In genomic region chr2:9973691-9974090, GRCh38 we compare ENCODE assay signal across 1 cellular context.
TF ChIP-seq lines count a peak whose summit lies in the region.

No MANE protein-coding gene starts in this region.

TF ChIP-seq in IMR-90, 13 proteins besides CTCF, POLR2A, EP300 and RAD21 (continued from another document):
- TF ChIP-seq, protein P1, sequence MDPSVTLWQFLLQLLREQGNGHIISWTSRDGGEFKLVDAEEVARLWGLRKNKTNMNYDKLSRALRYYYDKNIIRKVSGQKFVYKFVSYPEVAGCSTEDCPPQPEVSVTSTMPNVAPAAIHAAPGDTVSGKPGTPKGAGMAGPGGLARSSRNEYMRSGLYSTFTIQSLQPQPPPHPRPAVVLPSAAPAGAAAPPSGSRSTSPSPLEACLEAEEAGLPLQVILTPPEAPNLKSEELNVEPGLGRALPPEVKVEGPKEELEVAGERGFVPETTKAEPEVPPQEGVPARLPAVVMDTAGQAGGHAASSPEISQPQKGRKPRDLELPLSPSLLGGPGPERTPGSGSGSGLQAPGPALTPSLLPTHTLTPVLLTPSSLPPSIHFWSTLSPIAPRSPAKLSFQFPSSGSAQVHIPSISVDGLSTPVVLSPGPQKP (IDR thresholded peaks at IDR 0.05; ENCODE audit: borderline replicate concordance, low read depth, low read length) = no peak
- TF ChIP-seq MXI1 (IDR thresholded peaks at IDR 0.05; ENCODE audit: borderline replicate concordance, low read depth, low read length) (no peak), FOS (IDR thresholded peaks at IDR 0.05; ENCODE audit: low read depth, low read length) (no peak), CEBPB (IDR thresholded peaks at IDR 0.05; ENCODE audit: low read depth, low read length) (no peak), NFE2L2 (IDR thresholded peaks at IDR 0.05; ENCODE audit: low read depth, low read length) (no peak), SMC3 (IDR thresholded peaks at IDR 0.05; ENCODE audit: low read depth, low read length) (no peak), CHD1 (IDR thresholded peaks at IDR 0.05; ENCODE audit: low read depth, low read length) (no peak), MAFK (IDR thresholded peaks at IDR 0.05; ENCODE audit: low read depth, low read length) (no peak), USF2 (IDR thresholded peaks at IDR 0.05; ENCODE audit: low read depth, low read length) (no peak), RCOR1 (IDR thresholded peaks at IDR 0.05; ENCODE audit: insufficient replicate concordance, low read length) (no peak)
